ENCODE assay signal across 1 cellular context in genomic region chr12:49022558-49023178, GRCh38.
TF ChIP-seq lines count a peak whose summit lies in the region.

No MANE protein-coding gene starts in this region.

TF ChIP-seq in HepG2, 621 proteins besides CTCF, POLR2A, EP300 and RAD21:
- peak; percentile 32 for TF ChIP-seq AGO2 (optimal IDR thresholded peaks at IDR 0.05; ENCODE audit: low read depth, low read length)
- TF ChIP-seq ZNF274 (CRISPR knock-in tag; IDR thresholded peaks at IDR 0.05) = no peak
